ENCODE assay signal across 8 cellular contexts in the genomic region with DNA sequence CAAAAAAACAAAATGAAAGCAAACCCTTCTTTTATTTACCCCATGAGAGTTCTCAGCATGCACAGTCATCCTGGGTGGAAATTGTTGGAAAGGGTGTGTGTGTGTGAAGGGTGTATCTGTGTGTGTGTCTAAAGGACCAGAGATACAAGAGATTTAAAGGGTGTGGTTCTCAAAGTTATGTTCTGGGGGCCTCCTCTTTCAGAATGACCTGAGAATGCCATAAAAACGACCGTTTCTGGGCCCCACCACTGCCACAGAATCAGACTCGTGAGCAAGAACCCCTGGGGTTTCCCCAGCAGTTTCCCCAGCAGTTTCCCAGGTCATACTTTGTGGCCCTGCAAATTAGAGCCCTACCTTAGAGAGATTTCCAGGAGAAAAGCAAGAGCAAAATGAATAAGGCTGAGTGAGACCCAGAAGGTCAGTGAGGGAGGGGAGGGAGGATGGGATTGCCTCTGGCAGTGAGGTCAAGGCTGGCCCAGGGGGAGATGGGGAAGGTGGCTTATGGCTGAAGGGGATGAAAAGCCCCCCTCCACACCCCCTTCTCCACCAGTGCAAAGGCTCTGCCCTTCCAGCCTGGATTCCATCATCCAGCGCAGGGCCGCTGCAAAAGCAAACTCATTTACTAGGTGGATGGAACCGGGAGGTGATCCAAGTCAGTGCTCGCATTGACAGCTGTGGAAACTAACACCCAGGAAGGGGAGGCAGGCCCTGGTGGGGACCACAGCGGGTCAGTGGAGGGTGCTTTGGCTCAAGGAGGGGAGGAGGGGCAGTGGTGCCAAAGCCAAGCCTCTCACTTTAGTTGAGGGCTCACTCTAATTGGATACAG. TPM values are rescaled to one million over a fixed set of nuclear protein-coding genes. Genes with fewer than 3 reads are reported as not detected.
DNase-seq lines count a peak whose midpoint lies in the region; ATAC-seq lines count a peak whose summit lies in the region.

No MANE protein-coding gene starts in this region.

- intact Hi-C loops in left colon (cut with DNase I, micrococcal nuclease) = no loop called here
- intact Hi-C loops in naive thymus-derived CD4-positive, alpha-beta T cell (cut with micrococcal nuclease) = no loop called here

- H3K27ac Mint-ChIP-seq in naive thymus-derived CD4-positive, alpha-beta T cell = peak overlapping the region in 1 of 9 donors; percentile 31

- H3K9me3 ChIP-seq in SJSA1 (replicated peaks) = no peaks in the 10 kb centered on the region
- H3K9me3 ChIP-seq in naive thymus-derived CD4-positive, alpha-beta T cell (ENCODE audit: control insufficient read depth in 2 of 3, low read length in 3 of 3) = no peaks in the 10 kb centered on the region

- POLR2A ChIA-PET in naive thymus-derived CD4-positive, alpha-beta T cell (lab: Charles Lee) = no interaction called here

- DNase-seq in ELR (ENCODE audit: low read depth) = peak; percentile 72
- peak in 1 of 2 experiments; percentile 56 for DNase-seq in SJSA1 (ENCODE audit: low read depth in 1 of 2, low spot score in 2 of 2)
- DNase-seq in left colon = no peak
- no peak for DNase-seq in islet precursor cell
- no peak for DNase-seq in naive thymus-derived CD4-positive, alpha-beta T cell
- DNase-seq in mesenteric fat pad (ENCODE audit: low spot score) = no peak
- DNase-seq in NCI-H2171 treated with DMSO at 0.1 percent for 48 hours (lab: John Stamatoyannopoulos, UW) = no peak

- ATAC-seq in GM21528 (IDR thresholded peaks at IDR 0.05; ENCODE audit: low FRiP score, unreplicated experiment) (peak; percentile 52), left colon (peak; percentile 69)
- ATAC-seq in naive thymus-derived CD4-positive, alpha-beta T cell = no peak

- no peaks in the 10 kb centered on the region for H3K27me3 ChIP-seq in SJSA1 (replicated peaks)
- no peaks in the 10 kb centered on the region for H3K27me3 ChIP-seq in naive thymus-derived CD4-positive, alpha-beta T cell (ENCODE audit: control insufficient read depth in 2 of 2, insufficient read depth in 2 of 2, low read length in 2 of 2)

- H3K36me3 Mint-ChIP-seq in naive thymus-derived CD4-positive, alpha-beta T cell = peaks cover 0 to 29% (median 22%) of the 10 kb centered on the region in 5 donors

- H3K4me3 ChIP-seq in SJSA1 = no peak overlapping the region
- H3K4me3 ChIP-seq in naive thymus-derived CD4-positive, alpha-beta T cell (ENCODE audit: low read length) = no peak overlapping the region

- H3K4me1 ChIP-seq in SJSA1 (replicated peaks) = peaks cover 17% of the 10 kb centered on the region
- H3K4me1 ChIP-seq in naive thymus-derived CD4-positive, alpha-beta T cell (ENCODE audit: control insufficient read depth in 2 of 2, insufficient read depth in 2 of 2, low read length in 2 of 2) = no peaks in the 10 kb centered on the region

- peaks cover 14% of the 10 kb centered on the region for H3K36me3 ChIP-seq in SJSA1
- peaks cover 0 to 1% (median 0%) of the 10 kb centered on the region in 3 experiments for H3K36me3 ChIP-seq in naive thymus-derived CD4-positive, alpha-beta T cell (ENCODE audit: control insufficient read depth in 2 of 3, insufficient read depth in 3 of 3, low read length in 3 of 3)

- peak overlapping the region; percentile 66 for H3K27ac ChIP-seq in SJSA1
- H3K27ac ChIP-seq in naive thymus-derived CD4-positive, alpha-beta T cell (ENCODE audit: low read depth, low read length) = no peak overlapping the region

- no peak overlapping the region for H3K4me3 Mint-ChIP-seq in naive thymus-derived CD4-positive, alpha-beta T cell

- H3K9me3 Mint-ChIP-seq in naive thymus-derived CD4-positive, alpha-beta T cell = no peaks in the 10 kb centered on the region

- H3K27me3 Mint-ChIP-seq in naive thymus-derived CD4-positive, alpha-beta T cell = no peaks in the 10 kb centered on the region

- peaks cover 0 to 6% (median 2%) of the 10 kb centered on the region in 7 donors for H3K4me1 Mint-ChIP-seq in naive thymus-derived CD4-positive, alpha-beta T cell

- CTCF ChIA-PET in naive thymus-derived CD4-positive, alpha-beta T cell (lab: Charles Lee) = no interaction called here

RNA-seq across cellular contexts. Expression of a gene that starts 10.2 kb away (rescaled TPM):
- 10.8 and 13.8 TPM in 2 replicates for total RNA-seq in SJSA1 (2014; rRNA removed; shearing (Covaris generic))
- total RNA-seq in left colon = 10 to 100 TPM in 1 of 2 donors, 1 to 10 TPM in 1; 6.0 to 13.4 TPM
- 10 to 100 TPM; 11.9 to 37.1 (median 26.9) TPM for total RNA-seq in naive thymus-derived CD4-positive, alpha-beta T cell
- polyA plus RNA-seq in naive thymus-derived CD4-positive, alpha-beta T cell = 1 to 10 TPM; 5.6 TPM
- 22.4 TPM for total RNA-seq in mesenteric fat pad

RNA-seq across cellular contexts. Expression of a gene that starts 42.0 kb away (rescaled TPM):
- 38.6 and 41.6 TPM in 2 replicates for total RNA-seq in SJSA1 (2014; rRNA removed; shearing (Covaris generic))
- total RNA-seq in left colon = 10 to 100 TPM; 74.7 to 96.2 TPM
- 100 to 1,000 TPM in 2 of 5 experiments, 10 to 100 TPM in 3; 68.5 to 107 (median 90.9) TPM for total RNA-seq in naive thymus-derived CD4-positive, alpha-beta T cell
- 10 to 100 TPM; 54.3 to 70.8 TPM for polyA plus RNA-seq in naive thymus-derived CD4-positive, alpha-beta T cell
- total RNA-seq in mesenteric fat pad = 56.2 TPM
